In the genomic region with DNA sequence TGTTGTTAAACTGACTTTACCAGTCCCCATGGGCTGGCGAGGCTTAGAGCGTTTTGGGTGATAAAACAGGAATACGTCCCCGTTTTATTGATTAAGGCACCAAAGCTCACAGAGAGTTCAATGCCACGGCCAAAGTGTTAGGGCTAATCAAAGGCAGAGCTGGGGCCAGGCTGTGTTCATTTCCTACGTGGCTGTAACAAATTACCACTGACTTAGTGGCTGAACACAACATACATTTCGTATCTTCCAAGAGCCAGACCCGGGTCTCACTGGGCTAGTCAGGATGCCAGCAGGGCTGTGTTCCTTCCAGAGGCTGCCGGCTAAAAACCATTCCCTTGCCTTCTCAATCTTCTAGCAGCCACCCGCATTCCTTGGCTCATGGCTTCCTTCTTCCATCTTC, we compare ENCODE assay signal across 8 cellular contexts.
"Had no signal": no experiment of that assay in that cellular context is flagged by ENCODE, and none has a peak within 500 bp of the region (broad histone marks: within the 10 kb centered on the region; RNA-seq: fewer than 3 reads in every experiment).

No MANE protein-coding gene starts in this region.

- H3K4me3 ChIP-seq: GM23338, K562 had no signal

- H3K4me3 Mint-ChIP-seq: GM23338, H9 had no signal

- H3K9me3 Mint-ChIP-seq: GM23338 had no signal

- DNase-seq: H9, HCEC 1CT, IMR-90 had no signal

- H3K27ac Mint-ChIP-seq: GM23338, H9 had no signal

- FAIRE-seq: H1, H54, HTR-8/SVneo, K562 had no signal
